Comparison of ENCODE assay signal across 18 cellular contexts in genomic region chr17:80510132-80510531, GRCh38. TPM values are rescaled to one million over a fixed set of nuclear protein-coding genes. Genes with fewer than 3 reads are reported as not detected.
A peak's percentile ranks its signal among the peaks of the same experiment; 100 is the strongest.
DNase-seq lines count a peak whose midpoint lies in the region; ATAC-seq and TF ChIP-seq lines count a peak whose summit lies in the region.
"Had no signal": no experiment of that assay in that cellular context is flagged by ENCODE, and none has a peak within 500 bp of the region (broad histone marks: within the 10 kb centered on the region; RNA-seq: fewer than 3 reads in every experiment).

No MANE protein-coding gene starts in this region.

- no peak for TF ChIP-seq CTCF in natural killer cell (IDR thresholded peaks at IDR 0.05)

- no peak overlapping the region for H3K4me3 Mint-ChIP-seq in natural killer cell treated with Interleukin-12 subunit alpha and Interleukin-12 subunit beta and Interleukin-15 and Interleukin-18, amount 100 ng/mL, for 72 hours
- no peak overlapping the region for H3K4me3 Mint-ChIP-seq in natural killer cell
- H3K4me3 Mint-ChIP-seq: B cell; CD4-positive, alpha-beta T cell; CD8-positive, alpha-beta T cell had no signal

- no peak overlapping the region for H3K9ac ChIP-seq in trophoblast cell (ENCODE audit: low read length)
- H3K9ac ChIP-seq: BLaER1 treated with 17β-estradiol and CSF1 and Interleukin-3, amounts not matched to agents 10 nM and 100 nM had no signal

- H2BK120ac ChIP-seq in trophoblast cell (ENCODE audit: insufficient read depth, low read length, poor library complexity): no peak overlapping the region

- peaks cover 0 to 3% of the 10 kb centered on the region in 2 donors for H3K27me3 Mint-ChIP-seq in natural killer cell treated with Interleukin-12 subunit alpha and Interleukin-12 subunit beta and Interleukin-15 and Interleukin-18, amount 100 ng/mL, for 72 hours
- peaks cover 0 to 9% of the 10 kb centered on the region in 2 donors for H3K27me3 Mint-ChIP-seq in natural killer cell (ENCODE audit: low read depth in 2 of 2)

- peak overlapping the region; percentile 21 for H3K4me3 ChIP-seq in trophoblast cell (ENCODE audit: low read depth, low read length)
- H3K4me3 ChIP-seq: A549; BLaER1 treated with 17β-estradiol and CSF1 and Interleukin-3, amounts not matched to agents 10 nM and 100 nM had no signal

- peak; percentile 8 for DNase-seq in Right ventricle myocardium superior
- DNase-seq in left cardiac atrium: no peak
- peak; percentile 25 for DNase-seq in natural killer cell treated with Interleukin-12 subunit alpha and Interleukin-12 subunit beta and Interleukin-15 and Interleukin-18, amount 100 ng/mL, for 72 hours (ENCODE audit: low spot score)
- no peak for DNase-seq in natural killer cell
- DNase-seq in trophoblast cell: no peak
- DNase-seq: AML-193; Caco-2; Calu3; CD4-positive, alpha-beta T cell; CD8-positive, alpha-beta T cell; DMS79 treated with DMSO at 0.1 percent for 48 hours; GF-D8 had no signal

- H2AFZ ChIP-seq in trophoblast cell (ENCODE audit: insufficient read depth, low read length, poor library complexity): no peak overlapping the region

- H3K9me3 ChIP-seq in trophoblast cell (ENCODE audit: insufficient read depth, low read depth, low read length): peaks cover 6% of the 10 kb centered on the region
- H3K9me3 ChIP-seq: A549; BLaER1 treated with 17β-estradiol and CSF1 and Interleukin-3, amounts not matched to agents 10 nM and 100 nM; Caco-2 had no signal

- H3K14ac ChIP-seq in trophoblast cell (ENCODE audit: low read length): no peak overlapping the region

- intact Hi-C loops in Right ventricle myocardium superior (cut with DNase I): no loop called here
- intact Hi-C loops in left cardiac atrium (cut with DNase I): no loop called here
- intact Hi-C loops in natural killer cell (cut with micrococcal nuclease): no loop called here

- ATAC-seq in Right ventricle myocardium superior (ENCODE audit: poor library complexity) (no peak), left cardiac atrium (no peak), natural killer cell (no peak), GM18909 (IDR thresholded peaks at IDR 0.05; ENCODE audit: poor library complexity, unreplicated experiment) (no peak)
- ATAC-seq in natural killer cell treated with Interleukin-12 subunit alpha and Interleukin-12 subunit beta and Interleukin-15 and Interleukin-18, amount 100 ng/mL, for 72 hours: no peak
- ATAC-seq: CD8-positive, alpha-beta T cell had no signal

- no peaks in the 10 kb centered on the region for H3K79me2 ChIP-seq in trophoblast cell (ENCODE audit: control insufficient read depth, insufficient read depth, low read length, poor library complexity)

- no peak overlapping the region for H3K23ac ChIP-seq in trophoblast cell (ENCODE audit: low read length)

- H4K8ac ChIP-seq in trophoblast cell (ENCODE audit: low read depth, low read length): no peak overlapping the region

- H4K12ac ChIP-seq in trophoblast cell (ENCODE audit: low read depth, low read length): no peak overlapping the region

- no peak overlapping the region for H3K18ac ChIP-seq in trophoblast cell (ENCODE audit: low read length)

- no peak overlapping the region for H3K27ac ChIP-seq in trophoblast cell (ENCODE audit: low read depth, low read length)
- H3K27ac ChIP-seq: 22Rv1; BLaER1 treated with 17β-estradiol and CSF1 and Interleukin-3, amounts not matched to agents 10 nM and 100 nM; C4-2B had no signal

- no peak overlapping the region for H4K91ac ChIP-seq in trophoblast cell (ENCODE audit: low read depth, low read length)

- no peak overlapping the region for H3K4me2 ChIP-seq in trophoblast cell (ENCODE audit: low read length)
- H3K4me2 ChIP-seq: A549; BLaER1 treated with 17β-estradiol and CSF1 and Interleukin-3, amounts not matched to agents 10 nM and 100 nM had no signal

- no peak overlapping the region for H3K27ac Mint-ChIP-seq in natural killer cell treated with Interleukin-12 subunit alpha and Interleukin-12 subunit beta and Interleukin-15 and Interleukin-18, amount 100 ng/mL, for 72 hours
- H3K27ac Mint-ChIP-seq in natural killer cell: no peak overlapping the region
- H3K27ac Mint-ChIP-seq: B cell; CD4-positive, alpha-beta T cell; CD8-positive, alpha-beta T cell had no signal

- no peak overlapping the region for H2BK12ac ChIP-seq in trophoblast cell (ENCODE audit: low read length)

- H3K4ac ChIP-seq in trophoblast cell (ENCODE audit: low read depth, low read length): no peak overlapping the region

- no peaks in the 10 kb centered on the region for H3K4me1 Mint-ChIP-seq in natural killer cell treated with Interleukin-12 subunit alpha and Interleukin-12 subunit beta and Interleukin-15 and Interleukin-18, amount 100 ng/mL, for 72 hours (ENCODE audit: low read depth in 2 of 2)
- H3K4me1 Mint-ChIP-seq in natural killer cell: no peaks in the 10 kb centered on the region
- H3K4me1 Mint-ChIP-seq: B cell had no signal

- no peak overlapping the region for H2AK5ac ChIP-seq in trophoblast cell (ENCODE audit: low read length)

- WGBS in trophoblast cell (ENCODE audit: extremely low coverage, insufficient coverage, insufficient read length): no CpG with 5 or more reads among the region's 14 CpGs

- H3K9me3 Mint-ChIP-seq in natural killer cell treated with Interleukin-12 subunit alpha and Interleukin-12 subunit beta and Interleukin-15 and Interleukin-18, amount 100 ng/mL, for 72 hours: no peaks in the 10 kb centered on the region
- no peaks in the 10 kb centered on the region for H3K9me3 Mint-ChIP-seq in natural killer cell
- H3K9me3 Mint-ChIP-seq: CD4-positive, alpha-beta T cell; CD8-positive, alpha-beta T cell had no signal

- H3K36me3 Mint-ChIP-seq in natural killer cell treated with Interleukin-12 subunit alpha and Interleukin-12 subunit beta and Interleukin-15 and Interleukin-18, amount 100 ng/mL, for 72 hours: no peaks in the 10 kb centered on the region
- no peaks in the 10 kb centered on the region for H3K36me3 Mint-ChIP-seq in natural killer cell
- H3K36me3 Mint-ChIP-seq: CD8-positive, alpha-beta T cell had no signal

- no peaks in the 10 kb centered on the region for H3K27me3 ChIP-seq in trophoblast cell (ENCODE audit: insufficient read depth, low read length)
- H3K27me3 ChIP-seq: BLaER1 treated with 17β-estradiol and CSF1 and Interleukin-3, amounts not matched to agents 10 nM and 100 nM had no signal

- H3K79me1 ChIP-seq in trophoblast cell (ENCODE audit: low read length): no peaks in the 10 kb centered on the region

- no peak overlapping the region for H2BK5ac ChIP-seq in trophoblast cell (ENCODE audit: low read depth, low read length, poor library complexity)

- no peaks in the 10 kb centered on the region for H3K4me1 ChIP-seq in trophoblast cell (ENCODE audit: control insufficient read depth in 1 of 2, insufficient read depth in 2 of 2, low read length in 2 of 2)
- H3K4me1 ChIP-seq: BLaER1 treated with 17β-estradiol and CSF1 and Interleukin-3, amounts not matched to agents 10 nM and 100 nM; Caco-2 had no signal

- H3K36me3 ChIP-seq in trophoblast cell (ENCODE audit: control insufficient read depth in 1 of 2, insufficient read depth in 2 of 2, low read length in 2 of 2): no peaks in the 10 kb centered on the region
- H3K36me3 ChIP-seq: BLaER1 treated with 17β-estradiol and CSF1 and Interleukin-3, amounts not matched to agents 10 nM and 100 nM had no signal

RNA-seq across cellular contexts. Expression of gene NPTX1, which starts 33.7 kb away (rescaled TPM):
- total RNA-seq in Right ventricle myocardium superior (not detected), left cardiac atrium (not detected), natural killer cell (1 to 10 TPM; 1.0 to 2.2 (median 2.2) TPM)
- total RNA-seq in natural killer cell treated with Interleukin-12 subunit alpha and Interleukin-12 subunit beta and Interleukin-15 and Interleukin-18, amount 100 ng/mL, for 72 hours: under 1 TPM; 0.38 to 0.92 TPM
- 0.06 and 0.14 TPM in 2 replicates for polyA plus RNA-seq in trophoblast cell (2013)

RNA-seq across cellular contexts. Expression of gene RPTOR, which starts 34.5 kb away (rescaled TPM):
- total RNA-seq in Right ventricle myocardium superior (19.0 TPM), left cardiac atrium (10 to 100 TPM; 18.9 to 22.9 TPM), natural killer cell (10 to 100 TPM; 49.2 to 63.6 (median 55.4) TPM)
- 10 to 100 TPM; 44.1 to 92.4 TPM for total RNA-seq in natural killer cell treated with Interleukin-12 subunit alpha and Interleukin-12 subunit beta and Interleukin-15 and Interleukin-18, amount 100 ng/mL, for 72 hours
- 10.2 and 10.8 TPM in 2 replicates for polyA plus RNA-seq in trophoblast cell (2013)

Comparison
In these comparisons a context has a peak if more than half of its experiments do, and no peak if none do; other contexts are left out.
1. DNase-seq: peak in Right ventricle myocardium superior (single experiment) and natural killer cell treated with Interleukin-12 subunit alpha and Interleukin-12 subunit beta and Interleukin-15 and Interleukin-18, amount 100 ng/mL, for 72 hours (single experiment); none in left cardiac atrium (single experiment), natural killer cell (single experiment) and trophoblast cell (0 of 2).